Comparison of ENCODE assay signal across 1 cellular context in the genomic region with DNA sequence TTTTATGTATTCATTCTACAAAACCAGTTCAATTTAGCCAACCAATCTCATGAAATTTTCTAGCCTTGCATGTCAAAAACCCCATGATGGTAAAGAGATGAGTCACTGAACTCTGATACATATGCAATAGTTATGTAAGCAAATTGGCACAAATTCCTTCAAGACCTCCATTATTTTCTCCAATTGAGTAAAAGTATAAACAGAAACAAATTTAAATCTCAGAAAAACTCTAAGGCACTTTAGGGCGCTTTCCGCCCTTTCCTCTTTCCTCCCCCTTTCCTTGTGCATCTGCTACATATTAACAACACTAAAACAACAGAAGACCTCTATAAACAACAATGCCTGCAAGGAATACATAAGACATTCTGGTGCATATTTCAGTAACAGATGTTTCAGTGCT.
TF ChIP-seq lines count a peak whose summit lies in the region.

No MANE protein-coding gene starts in this region.

TF ChIP-seq in IMR-90, 13 proteins besides CTCF, POLR2A, EP300 and RAD21:
- TF ChIP-seq MXI1 (IDR thresholded peaks at IDR 0.05; ENCODE audit: borderline replicate concordance, low read depth, low read length) (no peak), MAFK (IDR thresholded peaks at IDR 0.05; ENCODE audit: low read depth, low read length) (no peak), CEBPB (IDR thresholded peaks at IDR 0.05; ENCODE audit: low read depth, low read length) (peak; percentile 75), NFE2L2 (IDR thresholded peaks at IDR 0.05; ENCODE audit: low read depth, low read length) (no peak), FOS (IDR thresholded peaks at IDR 0.05; ENCODE audit: low read depth, low read length) (peak; percentile 35; the same call in 1 of the 2 replicates)
- TF ChIP-seq, protein P1, sequence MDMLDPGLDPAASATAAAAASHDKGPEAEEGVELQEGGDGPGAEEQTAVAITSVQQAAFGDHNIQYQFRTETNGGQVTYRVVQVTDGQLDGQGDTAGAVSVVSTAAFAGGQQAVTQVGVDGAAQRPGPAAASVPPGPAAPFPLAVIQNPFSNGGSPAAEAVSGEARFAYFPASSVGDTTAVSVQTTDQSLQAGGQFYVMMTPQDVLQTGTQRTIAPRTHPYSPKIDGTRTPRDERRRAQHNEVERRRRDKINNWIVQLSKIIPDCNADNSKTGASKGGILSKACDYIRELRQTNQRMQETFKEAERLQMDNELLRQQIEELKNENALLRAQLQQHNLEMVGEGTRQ (IDR thresholded peaks at IDR 0.05; ENCODE audit: low read depth, low read length): no peak
- TF ChIP-seq, protein P2, sequence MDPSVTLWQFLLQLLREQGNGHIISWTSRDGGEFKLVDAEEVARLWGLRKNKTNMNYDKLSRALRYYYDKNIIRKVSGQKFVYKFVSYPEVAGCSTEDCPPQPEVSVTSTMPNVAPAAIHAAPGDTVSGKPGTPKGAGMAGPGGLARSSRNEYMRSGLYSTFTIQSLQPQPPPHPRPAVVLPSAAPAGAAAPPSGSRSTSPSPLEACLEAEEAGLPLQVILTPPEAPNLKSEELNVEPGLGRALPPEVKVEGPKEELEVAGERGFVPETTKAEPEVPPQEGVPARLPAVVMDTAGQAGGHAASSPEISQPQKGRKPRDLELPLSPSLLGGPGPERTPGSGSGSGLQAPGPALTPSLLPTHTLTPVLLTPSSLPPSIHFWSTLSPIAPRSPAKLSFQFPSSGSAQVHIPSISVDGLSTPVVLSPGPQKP (IDR thresholded peaks at IDR 0.05; ENCODE audit: borderline replicate concordance, low read depth, low read length): no peak
